ENCODE assay signal across 10 cellular contexts in genomic region chrX:19110642-19111041, GRCh38. TPM values are rescaled to one million over a fixed set of nuclear protein-coding genes. Genes with fewer than 3 reads are reported as not detected.
"Had no signal": no experiment of that assay in that cellular context is flagged by ENCODE, and none has a peak within 500 bp of the region (broad histone marks: within the 10 kb centered on the region; RNA-seq: fewer than 3 reads in every experiment).

No MANE protein-coding gene starts in this region.

- H3K9me3 Mint-ChIP-seq: GM23338, HFFc6 had no signal

- DNase-seq: GM23248, GOT3, H7, H9, HCEC 1CT, HFFc6 had no signal

- H3K4me1 ChIP-seq: HAP-1 had no signal

- H3K27ac ChIP-seq: GM23248 had no signal

- H3K36me3 ChIP-seq: HAP-1 had no signal

- H3K4me3 ChIP-seq: GM23248, GM23338, HAP-1 had no signal

- FAIRE-seq: H54 had no signal

- H3K4me2 ChIP-seq: GM23338 had no signal

- H3K9ac ChIP-seq: GM23248 had no signal

- H3K4me3 Mint-ChIP-seq: GM23338, H9, HFFc6 had no signal

- H2AFZ ChIP-seq: GM23248, GM23338 had no signal

- ATAC-seq: GM23338, HCT116 had no signal

- H3K9me3 ChIP-seq: HAP-1 had no signal

- H3K27ac Mint-ChIP-seq: GM23338, H9, HFFc6 had no signal

RNA-seq across cellular contexts. Expression of gene ADGRG2, which starts 11.6 kb away (rescaled TPM):
- total RNA-seq: GM23248, HFFc6 had no signal
